Comparison of ENCODE assay signal across 8 cellular contexts in genomic region chr3:25789596-25790556, GRCh38. TPM values are rescaled to one million over a fixed set of nuclear protein-coding genes. Genes with fewer than 3 reads are reported as not detected.
A peak's percentile ranks its signal among the peaks of the same experiment; 100 is the strongest.
DNase-seq lines count a peak whose midpoint lies in the region; ATAC-seq and TF ChIP-seq lines count a peak whose summit lies in the region.

Gene OXSM (plus strand): TSS chr3:25790090. CDS start chr3:25791021, 931 bp downstream.

- intact Hi-C loops in prostate gland (cut with DNase I): no loop called here

- H3K4me1 ChIP-seq in right atrium auricular region (peaks cover 0 to 24% of the 10 kb centered on the region in 2 donors), prostate gland (replicated peaks) (no peaks in the 10 kb centered on the region), urinary bladder (ENCODE audit: insufficient read depth) (peaks cover 1% of the 10 kb centered on the region)

- H3K36me3 ChIP-seq in right atrium auricular region (peaks cover 9% of the 10 kb centered on the region), prostate gland (no peaks in the 10 kb centered on the region), urinary bladder (ENCODE audit: insufficient read depth) (no peaks in the 10 kb centered on the region)

- H3K27ac Mint-ChIP-seq in T-helper 17 cell: peak within 1 kb of the TSS; percentile 95

- H3K4me3 ChIP-seq in right atrium auricular region: peak within 1 kb of the TSS; percentile 64
- peak within 1 kb of the TSS; percentile 51 to 52 for H3K4me3 ChIP-seq in prostate gland
- peak within 1 kb of the TSS; percentile 68 for H3K4me3 ChIP-seq in urinary bladder (ENCODE audit: low read depth, low read length)

- under 1% methylated on average over 56 of the region's 56 CpGs for WGBS in prostate gland
- 1% methylated on average over 56 of the region's 56 CpGs for WGBS in urinary bladder

- H3K36me3 Mint-ChIP-seq in T-helper 17 cell (ENCODE audit: low read depth): peaks cover 3% of the 10 kb centered on the region

- peak; percentile 72 for TF ChIP-seq POLR2A in prostate gland (IDR thresholded peaks at IDR 0.05)

- H3K9me3 ChIP-seq in T-helper 17 cell (ENCODE audit: control insufficient read depth, low read length, poor library complexity, severe bottlenecking): no peaks in the 10 kb centered on the region
- no peaks in the 10 kb centered on the region for H3K9me3 ChIP-seq in right atrium auricular region
- H3K9me3 ChIP-seq in prostate gland: no peaks in the 10 kb centered on the region

- H3K27me3 ChIP-seq in right atrium auricular region: no peaks in the 10 kb centered on the region
- no peaks in the 10 kb centered on the region for H3K27me3 ChIP-seq in prostate gland (replicated peaks; ENCODE audit: insufficient read depth)

- H3K27ac ChIP-seq in right atrium auricular region: peak within 1 kb of the TSS; percentile 85 to 91
- H3K27ac ChIP-seq in prostate gland: peak within 1 kb of the TSS; percentile 77 to 79
- H3K27ac ChIP-seq in urinary bladder (ENCODE audit: low read depth): peak within 1 kb of the TSS; percentile 53

- no peak for TF ChIP-seq CTCF in right atrium auricular region (IDR thresholded peaks at IDR 0.05)
- no peak for TF ChIP-seq CTCF in prostate gland (IDR thresholded peaks at IDR 0.05)

- H3K4me3 Mint-ChIP-seq in T-helper 17 cell: peak within 1 kb of the TSS; percentile 96

- ATAC-seq in GM18498 (IDR thresholded peaks at IDR 0.05; ENCODE audit: unreplicated experiment): peak; percentile 96
- ATAC-seq in HG02885 (IDR thresholded peaks at IDR 0.05; ENCODE audit: poor library complexity, unreplicated experiment): peak; percentile 92
- ATAC-seq in T-helper 17 cell: peak; percentile 95

- H3K27me3 Mint-ChIP-seq in T-helper 17 cell: no peaks in the 10 kb centered on the region

- peak; percentile 38 for DNase-seq in NCI-H1694 treated with DMSO at 0.1 percent for 48 hours (lab: John Stamatoyannopoulos, UW)
- DNase-seq in T-helper 17 cell: peak; percentile 74 to 85 (median 80)
- DNase-seq in amygdala (lab: John Stamatoyannopoulos, UW): peak; percentile 13 to 87 (median 69)
- peak; percentile 94 for DNase-seq in right atrium auricular region (ENCODE audit: low spot score)
- DNase-seq in prostate gland (ENCODE audit: low spot score): peak; percentile 83

- H3K4me1 Mint-ChIP-seq in T-helper 17 cell: peaks cover 20% of the 10 kb centered on the region

RNA-seq across cellular contexts. Expression of gene OXSM, which starts in this region (rescaled TPM):
- 1 to 10 TPM; 7.0 to 7.6 TPM for total RNA-seq in T-helper 17 cell
- total RNA-seq in right atrium auricular region: 10 to 100 TPM; 12.9 to 17.2 TPM
- 1 to 10 TPM; 9.4 to 9.5 TPM for total RNA-seq in prostate gland
- total RNA-seq in urinary bladder: 8.7 TPM
- polyA plus RNA-seq in urinary bladder: 8.1 TPM

Comparison
In these comparisons a context has a peak if more than half of its experiments do, and no peak if none do; other contexts are left out.
1. Peak in every context shown above with its lines: DNase-seq, ATAC-seq, H3K4me3 ChIP-seq and H3K27ac ChIP-seq.
2. DNase-seq: peak in every context shown above with its lines; median percentile 94 in right atrium auricular region; 83 in prostate gland; 80 in T-helper 17 cell; 69 in amygdala; 38 in NCI-H1694 treated with DMSO at 0.1 percent for 48 hours.